Comparison of ENCODE assay signal across 26 cellular contexts in genomic region chr11:27621440-27622161, GRCh38.
DNase-seq lines count a peak whose midpoint lies in the region; ATAC-seq and TF ChIP-seq lines count a peak whose summit lies in the region.
"Had no signal": no experiment of that assay in that cellular context is flagged by ENCODE, and none has a peak within 500 bp of the region (broad histone marks: within the 10 kb centered on the region; RNA-seq: fewer than 3 reads in every experiment).

No MANE protein-coding gene starts in this region.

- peaks cover 9% of the 10 kb centered on the region; the same call in 1 of the 2 replicates for H3K4me1 ChIP-seq in PC-3 (ENCODE audit: insufficient read depth, low read length)
- no peaks in the 10 kb centered on the region for H3K4me1 ChIP-seq in CD8-positive, alpha-beta memory T cell (ENCODE audit: insufficient read depth, low read length)
- H3K4me1 ChIP-seq: pancreas, sigmoid colon had no signal

- no peaks in the 10 kb centered on the region for H3F3A ChIP-seq in PC-3 (ENCODE audit: low read length, unreplicated experiment)

- TF ChIP-seq CTCF in PC-3 (conservative IDR thresholded peaks at IDR 0.05; ENCODE audit: low read depth, low read length), result no peak

- POLR2A ChIA-PET in PC-3 (lab: Charles Lee; ENCODE audit: unreplicated experiment), result no interaction called here
- POLR2A ChIA-PET in CD8-positive, alpha-beta memory T cell (lab: Charles Lee), result no interaction called here

- no peaks in the 10 kb centered on the region for H3K9me2 ChIP-seq in PC-3 (replicated peaks; ENCODE audit: low read length)

- H3K9me3 ChIP-seq in PC-3 (ENCODE audit: low read length), result no peaks in the 10 kb centered on the region
- no peaks in the 10 kb centered on the region for H3K9me3 ChIP-seq in CD8-positive, alpha-beta memory T cell (ENCODE audit: low read length)
- H3K9me3 ChIP-seq: pancreas, sigmoid colon, thoracic aorta had no signal

- no peak overlapping the region for H3K27ac Mint-ChIP-seq in CD8-positive, alpha-beta memory T cell
- H3K27ac Mint-ChIP-seq: CD4-positive, alpha-beta memory T cell; dendritic cell treated with granulocyte-macrophage colony-stimulating factor and Interleukin-4, amounts not matched to agents 40 ng/mL and 50 ng/mL, for 4 days; IgD-negative memory B cell; natural killer cell; stimulated activated naive B cell treated with anti-CD40 and anti-IgM and Interleukin-4, amounts not matched to agents 10 μg/mL and 1 μg/mL and 100 μg/mL, for 72 hours had no signal

- H3K4me3 Mint-ChIP-seq in CD8-positive, alpha-beta memory T cell, result no peak overlapping the region
- H3K4me3 Mint-ChIP-seq: brain; CD4-positive, alpha-beta memory T cell; dendritic cell treated with granulocyte-macrophage colony-stimulating factor and Interleukin-4, amounts not matched to agents 40 ng/mL and 50 ng/mL, for 4 days; IgD-negative memory B cell; natural killer cell; stimulated activated naive B cell treated with anti-CD40 and anti-IgM and Interleukin-4, amounts not matched to agents 10 μg/mL and 1 μg/mL and 100 μg/mL, for 72 hours had no signal

- no peaks in the 10 kb centered on the region for H3K27me3 ChIP-seq in PC-3 (ENCODE audit: low read length)
- H3K27me3 ChIP-seq in CD8-positive, alpha-beta memory T cell (ENCODE audit: insufficient read depth, low read length, poor library complexity, severe bottlenecking), result no peaks in the 10 kb centered on the region
- H3K27me3 ChIP-seq: pancreas, sigmoid colon had no signal

- CTCF ChIA-PET in PC-3 (lab: Charles Lee), result no interaction called here
- CTCF ChIA-PET in CD8-positive, alpha-beta memory T cell (lab: Charles Lee), result no interaction called here

- intact Hi-C loops in PC-3 (cut with micrococcal nuclease), result no loop called here

- no peaks in the 10 kb centered on the region for H4K20me1 ChIP-seq in PC-3 (ENCODE audit: low read length)

- no TSS peak for BruUV-seq in PC-3 (replicated peaks; lab: Mats Ljungman, UMichigan)

- ATAC-seq in PC-3, result peak; percentile 31; the same call in 1 of the 2 replicates
- ATAC-seq: natural killer cell; Panc1; pancreas; stimulated activated naive B cell treated with anti-CD40 and anti-IgM and Interleukin-4, amounts not matched to agents 10 μg/mL and 1 μg/mL and 100 μg/mL, for 72 hours had no signal

- no peaks in the 10 kb centered on the region for H3K4me1 Mint-ChIP-seq in CD8-positive, alpha-beta memory T cell
- H3K4me1 Mint-ChIP-seq: CD4-positive, alpha-beta memory T cell; natural killer cell had no signal

- no peaks in the 10 kb centered on the region for H3K36me3 ChIP-seq in PC-3 (ENCODE audit: low read depth, low read length)
- no peaks in the 10 kb centered on the region for H3K36me3 ChIP-seq in CD8-positive, alpha-beta memory T cell (ENCODE audit: insufficient read depth, low read length)
- H3K36me3 ChIP-seq: pancreas, sigmoid colon, thoracic aorta, WERI-Rb-1 had no signal

- no peaks in the 10 kb centered on the region for H3K27me3 Mint-ChIP-seq in CD8-positive, alpha-beta memory T cell
- H3K27me3 Mint-ChIP-seq: brain; CD4-positive, alpha-beta memory T cell; dendritic cell treated with granulocyte-macrophage colony-stimulating factor and Interleukin-4, amounts not matched to agents 40 ng/mL and 50 ng/mL, for 4 days; stimulated activated naive B cell treated with anti-CD40 and anti-IgM and Interleukin-4, amounts not matched to agents 10 μg/mL and 1 μg/mL and 100 μg/mL, for 72 hours had no signal

- H3K79me2 ChIP-seq in PC-3 (ENCODE audit: low read length), result no peaks in the 10 kb centered on the region

- DNase-seq in AG08395 (ENCODE audit: low spot score) (peak; percentile 70), GM04503 (ENCODE audit: low read depth) (peak; percentile 13), PC-3 (peak; percentile 19), fibroblast of peridontal ligament (ENCODE audit: extremely low read depth) (peak; percentile 37), HuH-7.5 (ENCODE audit: low spot score) (no peak), D341Med (ENCODE audit: low spot score) (no peak)
- DNase-seq in CD8-positive, alpha-beta memory T cell, result no peak
- no peak for DNase-seq in activated CD4-positive, CD25-positive, alpha-beta regulatory T cell treated with anti-CD3 and anti-CD28 coated beads, Interleukin-2, amount 50 U/mL, for 72 hours
- DNase-seq: activated CD4-positive, alpha-beta T cell treated with anti-CD3 and anti-CD28 coated beads, Interleukin-2, amount 50 U/mL, for 4 hours; activated CD8-positive, alpha-beta memory T cell treated with anti-CD3 and anti-CD28 coated beads, Interleukin-2, amount 50 U/mL, for 48 hours; CD4-positive, alpha-beta memory T cell; DMS79; kidney glomerular epithelial cell; natural killer cell; NCI-H2171 treated with DMSO at 0.1 percent for 48 hours; NCI-H774; pancreas; sigmoid colon; stimulated activated naive B cell treated with anti-CD40 and anti-IgM and Interleukin-4, amounts not matched to agents 10 μg/mL and 1 μg/mL and 100 μg/mL, for 72 hours; WERI-Rb-1 had no signal

- no peaks in the 10 kb centered on the region for H3K36me3 Mint-ChIP-seq in CD8-positive, alpha-beta memory T cell
- H3K36me3 Mint-ChIP-seq: brain; CD4-positive, alpha-beta memory T cell; natural killer cell; stimulated activated naive B cell treated with anti-CD40 and anti-IgM and Interleukin-4, amounts not matched to agents 10 μg/mL and 1 μg/mL and 100 μg/mL, for 72 hours had no signal

- H3K4me2 ChIP-seq in PC-3 (ENCODE audit: low read length), result no peak overlapping the region

- H3K9me3 Mint-ChIP-seq in CD8-positive, alpha-beta memory T cell, result peaks cover 0 to 4% (median 0%) of the 10 kb centered on the region in 5 donors
- H3K9me3 Mint-ChIP-seq: dendritic cell treated with granulocyte-macrophage colony-stimulating factor and Interleukin-4, amounts not matched to agents 40 ng/mL and 50 ng/mL, for 4 days; stimulated activated naive B cell treated with anti-CD40 and anti-IgM and Interleukin-4, amounts not matched to agents 10 μg/mL and 1 μg/mL and 100 μg/mL, for 72 hours had no signal

- no peak overlapping the region for H3K4me3 ChIP-seq in PC-3 (ENCODE audit: low read length)
- H3K4me3 ChIP-seq in CD8-positive, alpha-beta memory T cell (ENCODE audit: low read length), result no peak overlapping the region
- H3K4me3 ChIP-seq: pancreas, sigmoid colon, thoracic aorta had no signal

- no peak overlapping the region for H2AFZ ChIP-seq in PC-3 (ENCODE audit: low read length)

- no peak overlapping the region for H3K9ac ChIP-seq in PC-3 (ENCODE audit: low read length)

- H3K27ac ChIP-seq in PC-3 (ENCODE audit: low read length), result no peak overlapping the region
- H3K27ac ChIP-seq in CD8-positive, alpha-beta memory T cell (ENCODE audit: low read depth, low read length), result no peak overlapping the region
- H3K27ac ChIP-seq: HL-60, pancreas, sigmoid colon, thoracic aorta, WERI-Rb-1 had no signal

Comparison
In these comparisons a context has a peak if more than half of its experiments do, and no peak if none do; other contexts are left out.
1. DNase-seq: peak in AG08395 (single experiment), GM04503 (single experiment), PC-3 (single experiment) and fibroblast of peridontal ligament (single experiment); none in HuH-7.5 (single experiment), CD8-positive, alpha-beta memory T cell (0 of 5), activated CD4-positive, CD25-positive, alpha-beta regulatory T cell treated with anti-CD3 and anti-CD28 coated beads, Interleukin-2, amount 50 U/mL, for 72 hours (single experiment) and D341Med (single experiment).